Comparison of ENCODE assay signal across 6 cellular contexts in genomic region chr16:29453754-29454153, GRCh38. TPM values are rescaled to one million over a fixed set of nuclear protein-coding genes. Genes with fewer than 3 reads are reported as not detected.
DNase-seq lines count a peak whose midpoint lies in the region; ATAC-seq and TF ChIP-seq lines count a peak whose summit lies in the region.
"Not testable (repeated sequence)": the region's sequence is repeated elsewhere in the genome, so short reads cannot be mapped to it uniquely, and the experiment has no call there.

No MANE protein-coding gene starts in this region.

- not testable (repeated sequence) for H3K4me3 ChIP-seq in GM23338; right cardiac atrium (ENCODE audit: low read length)

- H3K36me3 Mint-ChIP-seq in GM23338 (ENCODE audit: low read depth), result not testable (repeated sequence)

- H3K27ac ChIP-seq in GM23338 (ENCODE audit: low read depth); right cardiac atrium (ENCODE audit: low read length): not testable (repeated sequence)

- not testable (repeated sequence) for H3K27me3 Mint-ChIP-seq in GM23338 (ENCODE audit: insufficient read depth, low read depth, poor library complexity)

- not testable (repeated sequence) for H3K4me3 Mint-ChIP-seq in GM23338

- H2AFZ ChIP-seq in GM23338, result not testable (repeated sequence)

- not testable (repeated sequence) for TF ChIP-seq CTCF in GM23338 (conservative IDR thresholded peaks at IDR 0.05; ENCODE audit: low read depth in 2 of 2)

- not testable (repeated sequence) for H3K27ac Mint-ChIP-seq in GM23338

- not testable (repeated sequence) for H3K4me2 ChIP-seq in GM23338

- H3F3A ChIP-seq in GM23338 (replicated peaks; ENCODE audit: low read depth), result not testable (repeated sequence)

- not testable (repeated sequence) for DNase-seq in GM23338 (ENCODE audit: low spot score); right cardiac atrium; stimulated activated naive CD8-positive, alpha-beta T cell treated with anti-CD3 and anti-CD28 coated beads, Interleukin-15, Interleukin-2, amounts not matched to agents 100 U/mL and 50 U/mL, for 24 hours

- not testable (repeated sequence) for H3K27me3 ChIP-seq in GM23338 (ENCODE audit: insufficient read depth); right cardiac atrium (ENCODE audit: control insufficient read depth, insufficient read depth)

- intact Hi-C loops in right cardiac atrium (cut with DNase I), result not testable (repeated sequence)

- not testable (repeated sequence) for H3K9me3 Mint-ChIP-seq in GM23338

- not testable (repeated sequence) for H3K79me2 ChIP-seq in GM23338 (replicated peaks; ENCODE audit: insufficient read depth)

- ATAC-seq in GM19023 (IDR thresholded peaks at IDR 0.05; ENCODE audit: unreplicated experiment) (peak; percentile 9), GM23338 (peak; percentile 51), HG03159 (IDR thresholded peaks at IDR 0.05; ENCODE audit: unreplicated experiment) (peak; percentile 16), right cardiac atrium (peak; percentile 12 to 24)
- ATAC-seq in activated CD4-positive, CD25-positive, alpha-beta regulatory T cell treated with anti-CD3 and anti-CD28 coated beads, Interleukin-2, amount 50 U/mL, for 24 hours, result peak; percentile 14
- ATAC-seq in stimulated activated naive CD8-positive, alpha-beta T cell treated with anti-CD3 and anti-CD28 coated beads, Interleukin-15, Interleukin-2, amounts not matched to agents 100 U/mL and 50 U/mL, for 24 hours, result peak; percentile 8

- H3K9me2 ChIP-seq in GM23338 (ENCODE audit: insufficient read depth), result not testable (repeated sequence)

- H3K9me3 ChIP-seq in right cardiac atrium (ENCODE audit: control insufficient read depth, low read length), result not testable (repeated sequence)

- no CpG with 5 or more reads among the region's 21 CpGs for WGBS in right cardiac atrium

- H3K36me3 ChIP-seq in GM23338 (ENCODE audit: insufficient read depth), result not testable (repeated sequence)

- H4K20me1 ChIP-seq in GM23338 (replicated peaks; ENCODE audit: insufficient read depth), result not testable (repeated sequence)

- not testable (repeated sequence) for H3K4me1 Mint-ChIP-seq in GM23338

- not testable (repeated sequence) for H3K4me1 ChIP-seq in GM23338 (ENCODE audit: insufficient read depth); right cardiac atrium (ENCODE audit: control insufficient read depth, insufficient read depth, low read length)

RNA-seq across cellular contexts. Expression of gene BOLA2, which starts 0.4 kb away (rescaled TPM):
- total RNA-seq in GM23338 (2014; rRNA removed; shearing (Covaris generic)), result 22.1 and 25.4 TPM in 2 replicates
- 30.0 and 39.6 TPM in 2 replicates for polyA plus RNA-seq in GM23338 (2016; fragmentation: Nextera tagmentation; extraction: Ambion mirVana)
- 1 to 10 TPM; 2.5 to 7.8 (median 4.7) TPM for total RNA-seq in right cardiac atrium
- polyA plus RNA-seq in right cardiac atrium, result 15.3 TPM

RNA-seq across cellular contexts. Expression of gene SLX1B, which starts 0.6 kb away (rescaled TPM):
- 62.6 and 65.9 TPM in 2 replicates for total RNA-seq in GM23338 (2014; rRNA removed; shearing (Covaris generic))
- polyA plus RNA-seq in GM23338 (2016; fragmentation: Nextera tagmentation; extraction: Ambion mirVana) (2.8 and 2.9 TPM in 2 replicates), right cardiac atrium (15.0 TPM)
- total RNA-seq in right cardiac atrium, result 10 to 100 TPM; 12.4 to 20.7 (median 19.5) TPM

RNA-seq across cellular contexts. Expression of gene SULT1A4, which starts 6.0 kb away (rescaled TPM):
- 3.9 and 8.5 TPM in 2 replicates for total RNA-seq in GM23338 (2014; rRNA removed; shearing (Covaris generic))
- 4.2 and 9.4 TPM in 2 replicates for polyA plus RNA-seq in GM23338 (2016; fragmentation: Nextera tagmentation; extraction: Ambion mirVana)
- 1 to 10 TPM; 3.3 to 5.6 (median 3.7) TPM for total RNA-seq in right cardiac atrium
- polyA plus RNA-seq in right cardiac atrium, result 17.0 TPM

RNA-seq across cellular contexts. Expression of gene NPIPB11, which starts 47.2 kb away (rescaled TPM):
- total RNA-seq in GM23338 (2014; rRNA removed; shearing (Covaris generic)), result 1.2 and 5.5 TPM in 2 replicates
- polyA plus RNA-seq in GM23338 (2016; fragmentation: Nextera tagmentation; extraction: Ambion mirVana) (1.9 and 2.3 TPM in 2 replicates), right cardiac atrium (1.0 TPM)
- total RNA-seq in right cardiac atrium, result under 1 TPM; 0.20 to 0.93 (median 0.24) TPM

RNA-seq across cellular contexts. Expression of gene NPIPB12, which starts 52.5 kb away (rescaled TPM):
- total RNA-seq in GM23338 (2014; rRNA removed; shearing (Covaris generic)), result 17.6 and 66.2 TPM in 2 replicates
- polyA plus RNA-seq in GM23338 (2016; fragmentation: Nextera tagmentation; extraction: Ambion mirVana) (64.6 and 72.8 TPM in 2 replicates), right cardiac atrium (19.1 TPM)
- total RNA-seq in right cardiac atrium, result 10 to 100 TPM; 20.4 to 32.6 (median 24.6) TPM
